14 cellular contexts compared by ENCODE assay signal in the genomic region with DNA sequence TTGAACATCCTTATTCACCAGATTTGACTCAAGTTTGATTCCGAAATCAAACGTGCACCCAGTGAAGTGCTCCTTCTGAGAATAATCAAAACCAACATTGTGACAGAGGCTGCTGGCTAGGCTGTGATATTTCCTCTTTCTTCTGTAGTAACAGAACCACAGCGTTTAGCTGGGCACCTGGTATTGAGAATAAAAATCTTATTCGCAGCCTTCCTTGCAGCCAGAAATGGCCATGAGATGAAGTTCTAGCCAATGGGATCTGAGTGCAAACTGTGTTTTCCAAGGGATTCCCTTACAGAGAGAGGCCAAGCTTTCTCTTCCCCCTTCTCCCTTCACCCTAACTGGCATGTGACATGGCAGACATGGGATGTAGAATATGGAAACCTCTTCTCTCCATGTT. TPM values are rescaled to one million over a fixed set of nuclear protein-coding genes. Genes with fewer than 3 reads are reported as not detected.
DNase-seq lines count a peak whose midpoint lies in the region; ATAC-seq and TF ChIP-seq lines count a peak whose summit lies in the region.
"Had no signal": no experiment of that assay in that cellular context is flagged by ENCODE, and none has a peak within 500 bp of the region (broad histone marks: within the 10 kb centered on the region; RNA-seq: fewer than 3 reads in every experiment).

No MANE protein-coding gene starts in this region.

- no peak for ATAC-seq in CD4-positive, alpha-beta T cell (ENCODE audit: poor library complexity)
- ATAC-seq in PC-3 (no peak), memory B cell (ENCODE audit: low read depth) (no peak), HG02938 (IDR thresholded peaks at IDR 0.05; ENCODE audit: unreplicated experiment) (no peak), GM21381 (IDR thresholded peaks at IDR 0.05; ENCODE audit: unreplicated experiment) (no peak)
- peak; percentile 14 for ATAC-seq in stimulated activated effector memory CD8-positive, alpha-beta T cell treated with anti-CD3 and anti-CD28 coated beads, Interleukin-12 subunit alpha, Interleukin-12 subunit beta, amount 100 ng/mL, for 72 hours

- peaks cover 11% of the 10 kb centered on the region for H3K4me1 ChIP-seq in PC-3 (ENCODE audit: insufficient read depth, low read length)
- H3K4me1 ChIP-seq: SJSA1 had no signal

- no peaks in the 10 kb centered on the region for H4K20me1 ChIP-seq in PC-3 (ENCODE audit: low read length)

- no TSS peak for BruUV-seq in PC-3 (replicated peaks; lab: Mats Ljungman, UMichigan)

- H3K9ac ChIP-seq in PC-3 (ENCODE audit: low read length): no peak overlapping the region

- no peaks in the 10 kb centered on the region for H3K9me2 ChIP-seq in PC-3 (replicated peaks; ENCODE audit: low read length)

- no peak for DNase-seq in CD4-positive, alpha-beta T cell
- DNase-seq in PC-3: no peak
- DNase-seq in memory B cell (ENCODE audit: low spot score in 2 of 2): no peak
- peak in 1 of 2 donors; percentile 53 for DNase-seq in stimulated activated effector memory CD8-positive, alpha-beta T cell treated with anti-CD3 and anti-CD28 coated beads, Interleukin-12 subunit alpha, Interleukin-12 subunit beta, amount 100 ng/mL, for 72 hours (ENCODE audit: low spot score in 2 of 2)
- no peak for DNase-seq in A172 (ENCODE audit: low spot score)
- DNase-seq: H9, NCI-H1417, NCI-H1930, NCI-H446 had no signal

- H3K27me3 Mint-ChIP-seq in CD4-positive, alpha-beta T cell: peaks cover 4% of the 10 kb centered on the region
- H3K27me3 Mint-ChIP-seq in memory B cell: no peaks in the 10 kb centered on the region

- H2AFZ ChIP-seq in PC-3 (ENCODE audit: low read length): no peak overlapping the region

- POLR2A ChIA-PET in CD4-positive, alpha-beta T cell (lab: Charles Lee): interaction anchor here (2.4 kb wide), 1 partner anchor 10 kb away, joined by 8 read pairs; no protein-coding TSS in a partner anchor
- POLR2A ChIA-PET in PC-3 (lab: Charles Lee; ENCODE audit: unreplicated experiment): no interaction called here

- CTCF ChIA-PET in CD4-positive, alpha-beta T cell (lab: Charles Lee): no interaction called here
- CTCF ChIA-PET in PC-3 (lab: Charles Lee): no interaction called here

- H3K36me3 ChIP-seq in PC-3 (ENCODE audit: low read depth, low read length): no peaks in the 10 kb centered on the region
- H3K36me3 ChIP-seq: SJSA1 had no signal

- peak overlapping the region; percentile 85 for H3K27ac Mint-ChIP-seq in CD4-positive, alpha-beta T cell
- H3K27ac Mint-ChIP-seq in memory B cell: no peak overlapping the region
- peak overlapping the region; percentile 80 for H3K27ac Mint-ChIP-seq in stimulated activated effector memory CD8-positive, alpha-beta T cell treated with anti-CD3 and anti-CD28 coated beads, Interleukin-12 subunit alpha, Interleukin-12 subunit beta, amount 100 ng/mL, for 72 hours
- H3K27ac Mint-ChIP-seq: H9, IgD-negative memory B cell had no signal

- no peaks in the 10 kb centered on the region for H3K79me2 ChIP-seq in PC-3 (ENCODE audit: low read length)

- intact Hi-C loops in CD4-positive, alpha-beta T cell (cut with DNase I, micrococcal nuclease): loop anchor here in 1 of 2 experiments (5.0 kb wide), 1 partner anchor 40 kb away; no protein-coding TSS in a partner anchor
- intact Hi-C loops in PC-3 (cut with micrococcal nuclease): no loop called here

- no peaks in the 10 kb centered on the region for H3K9me3 Mint-ChIP-seq in CD4-positive, alpha-beta T cell
- no peaks in the 10 kb centered on the region for H3K9me3 Mint-ChIP-seq in memory B cell
- H3K9me3 Mint-ChIP-seq in stimulated activated effector memory CD8-positive, alpha-beta T cell treated with anti-CD3 and anti-CD28 coated beads, Interleukin-12 subunit alpha, Interleukin-12 subunit beta, amount 100 ng/mL, for 72 hours: no peaks in the 10 kb centered on the region
- H3K9me3 Mint-ChIP-seq: H9, IgD-negative memory B cell had no signal

- TF ChIP-seq CTCF in CD4-positive, alpha-beta T cell (IDR thresholded peaks at IDR 0.05): no peak
- TF ChIP-seq CTCF in PC-3 (conservative IDR thresholded peaks at IDR 0.05; ENCODE audit: low read depth, low read length): no peak

- H3F3A ChIP-seq in PC-3 (ENCODE audit: low read length, unreplicated experiment): no peaks in the 10 kb centered on the region

- no peak overlapping the region for H3K27ac ChIP-seq in CD4-positive, alpha-beta T cell (ENCODE audit: low read depth, low read length)
- no peak overlapping the region for H3K27ac ChIP-seq in PC-3 (ENCODE audit: low read length)
- H3K27ac ChIP-seq: C4-2B, SJSA1 had no signal

- H3K4me3 ChIP-seq in PC-3 (ENCODE audit: low read length): no peak overlapping the region
- H3K4me3 ChIP-seq: SJSA1 had no signal

- no peaks in the 10 kb centered on the region for H3K9me3 ChIP-seq in CD4-positive, alpha-beta T cell (ENCODE audit: control insufficient read depth, low read length)
- H3K9me3 ChIP-seq in PC-3 (ENCODE audit: low read length): no peaks in the 10 kb centered on the region
- H3K9me3 ChIP-seq: SJSA1 had no signal

- peak overlapping the region; percentile 17; the same call in 1 of the 2 replicates for H3K4me2 ChIP-seq in PC-3 (ENCODE audit: low read length)

- peaks cover 82% of the 10 kb centered on the region for H3K4me1 Mint-ChIP-seq in CD4-positive, alpha-beta T cell (ENCODE audit: low read depth)
- peaks cover 43% of the 10 kb centered on the region for H3K4me1 Mint-ChIP-seq in memory B cell
- H3K4me1 Mint-ChIP-seq in stimulated activated effector memory CD8-positive, alpha-beta T cell treated with anti-CD3 and anti-CD28 coated beads, Interleukin-12 subunit alpha, Interleukin-12 subunit beta, amount 100 ng/mL, for 72 hours: peaks cover 83% of the 10 kb centered on the region

- H3K36me3 Mint-ChIP-seq in CD4-positive, alpha-beta T cell (ENCODE audit: low read depth): no peaks in the 10 kb centered on the region
- H3K36me3 Mint-ChIP-seq in memory B cell: no peaks in the 10 kb centered on the region
- H3K36me3 Mint-ChIP-seq in stimulated activated effector memory CD8-positive, alpha-beta T cell treated with anti-CD3 and anti-CD28 coated beads, Interleukin-12 subunit alpha, Interleukin-12 subunit beta, amount 100 ng/mL, for 72 hours: peaks cover 16% of the 10 kb centered on the region

- no peaks in the 10 kb centered on the region for H3K27me3 ChIP-seq in CD4-positive, alpha-beta T cell (ENCODE audit: control insufficient read depth, insufficient read depth, low read length)
- no peaks in the 10 kb centered on the region for H3K27me3 ChIP-seq in PC-3 (ENCODE audit: low read length)
- H3K27me3 ChIP-seq: SJSA1 had no signal

- no peak overlapping the region for H3K4me3 Mint-ChIP-seq in CD4-positive, alpha-beta T cell
- peak overlapping the region; percentile 51 for H3K4me3 Mint-ChIP-seq in memory B cell
- H3K4me3 Mint-ChIP-seq in stimulated activated effector memory CD8-positive, alpha-beta T cell treated with anti-CD3 and anti-CD28 coated beads, Interleukin-12 subunit alpha, Interleukin-12 subunit beta, amount 100 ng/mL, for 72 hours: peak overlapping the region; percentile 13
- H3K4me3 Mint-ChIP-seq: H9 had no signal

RNA-seq across cellular contexts. Expression of gene TMEM163, which starts 51.7 kb away (rescaled TPM):
- under 1 TPM; 0.14 to 0.47 TPM for total RNA-seq in CD4-positive, alpha-beta T cell
- 0.12 and 0.47 TPM in 2 replicates for total RNA-seq in PC-3 (2014; rRNA removed)
- total RNA-seq in A172 (2014; rRNA removed; shearing (Covaris generic)): 0.43 and 0.91 TPM in 2 replicates
- total RNA-seq: SJSA1 had no signal
